Comparison of ENCODE assay signal across 14 cellular contexts in the genomic region with DNA sequence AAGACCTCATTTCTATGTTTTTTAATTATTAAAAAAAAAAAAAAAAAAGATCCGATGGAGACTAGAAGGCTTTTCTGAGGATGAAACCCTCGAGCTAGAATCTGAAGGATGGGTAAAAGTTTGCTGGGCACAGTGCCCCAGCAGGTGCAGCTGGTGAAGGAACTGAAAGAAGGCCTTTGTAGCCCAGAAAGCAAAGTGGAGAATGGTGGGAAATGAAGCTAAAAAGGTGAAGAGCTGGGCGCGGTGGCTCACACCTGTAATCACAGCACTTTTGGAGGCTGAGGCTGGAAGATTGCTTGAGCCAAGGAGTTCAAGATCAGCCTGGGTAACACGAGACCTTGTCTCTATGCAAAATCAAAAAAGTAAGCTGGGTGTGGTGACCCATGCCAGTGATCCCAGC. TPM values are rescaled to one million over a fixed set of nuclear protein-coding genes. Genes with fewer than 3 reads are reported as not detected.
A peak's percentile ranks its signal among the peaks of the same experiment; 100 is the strongest.
DNase-seq lines count a peak whose midpoint lies in the region; ATAC-seq and TF ChIP-seq lines count a peak whose summit lies in the region.
"Had no signal": no experiment of that assay in that cellular context is flagged by ENCODE, and none has a peak within 500 bp of the region (broad histone marks: within the 10 kb centered on the region; RNA-seq: fewer than 3 reads in every experiment).

No MANE protein-coding gene starts in this region.

- H3K9me2 ChIP-seq in Karpas-422 (replicated peaks; ENCODE audit: insufficient read depth, low read length), result no peaks in the 10 kb centered on the region

- H3K27ac ChIP-seq in Karpas-422 (ENCODE audit: low read length) (peak overlapping the region; percentile 82; the same call in 1 of the 2 replicates), neural progenitor cell (no peak overlapping the region)
- H3K27ac ChIP-seq: hepatocyte, upper lobe of right lung had no signal

- H3K9me3 Mint-ChIP-seq in activated CD4-positive, alpha-beta T cell treated with anti-CD3 and anti-CD28 coated beads, Interleukin-2, amount 10 ng/mL, durations not matched to agents 7 days and 5 days, result no peaks in the 10 kb centered on the region
- no peaks in the 10 kb centered on the region for H3K9me3 Mint-ChIP-seq in activated naive CD8-positive, alpha-beta T cell treated with anti-CD3 and anti-CD28 coated beads for 36 hours
- no peaks in the 10 kb centered on the region for H3K9me3 Mint-ChIP-seq in neural progenitor cell

- CTCF ChIA-PET in activated CD4-positive, alpha-beta T cell treated with anti-CD3 and anti-CD28 coated beads, Interleukin-2, amount 10 ng/mL, durations not matched to agents 7 days and 5 days (lab: Charles Lee), result interaction anchor here (0.6 to 1.3 kb wide), 9 partner anchors 11 to 357 kb away, joined by 3 to 5 read pairs (median 3); no protein-coding TSS in a partner anchor

- no peak for DNase-seq in activated CD4-positive, alpha-beta T cell treated with anti-CD3 and anti-CD28 coated beads, Interleukin-2, amount 10 ng/mL, durations not matched to agents 7 days and 5 days
- DNase-seq in activated CD4-positive, alpha-beta T cell treated with anti-CD3 and anti-CD28 coated beads, Interleukin-2, amount 50 U/mL, for 1 hour, result no peak
- DNase-seq in Karpas-422 (no peak), neural progenitor cell (ENCODE audit: low spot score) (no peak), germinal center (ENCODE audit: low spot score) (no peak), NCI-H1436 treated with DMSO at 0.1 percent for 48 hours (lab: John Stamatoyannopoulos, UW) (no peak)
- no peak for DNase-seq in activated naive CD8-positive, alpha-beta T cell treated with anti-CD3 and anti-CD28 coated beads for 36 hours
- DNase-seq: activated effector memory CD4-positive, alpha-beta T cell treated with Interleukin-2 at 50 U/mL for 16 hours; DMS153; NCI-H446; occipital lobe; upper lobe of right lung had no signal

- peak overlapping the region; percentile 98 for H3K4me3 Mint-ChIP-seq in activated CD4-positive, alpha-beta T cell treated with anti-CD3 and anti-CD28 coated beads, Interleukin-2, amount 10 ng/mL, durations not matched to agents 7 days and 5 days
- peak overlapping the region; percentile 95 for H3K4me3 Mint-ChIP-seq in activated naive CD8-positive, alpha-beta T cell treated with anti-CD3 and anti-CD28 coated beads for 36 hours
- peak overlapping the region; percentile 95 for H3K4me3 Mint-ChIP-seq in neural progenitor cell

- H3K9me3 ChIP-seq in Karpas-422 (ENCODE audit: low read length) (no peaks in the 10 kb centered on the region), neural progenitor cell (ENCODE audit: low read depth) (no peaks in the 10 kb centered on the region)
- H3K9me3 ChIP-seq: upper lobe of right lung had no signal

- no peak overlapping the region for H3K9ac ChIP-seq in Karpas-422 (ENCODE audit: low read length)
- H3K9ac ChIP-seq in neural progenitor cell, result no peak overlapping the region

- H3K79me2 ChIP-seq in Karpas-422 (ENCODE audit: low read length), result peaks cover 31% of the 10 kb centered on the region
- H3K79me2 ChIP-seq in neural progenitor cell (ENCODE audit: low read depth), result peaks cover 34% of the 10 kb centered on the region

- POLR2A ChIA-PET in activated CD4-positive, alpha-beta T cell treated with anti-CD3 and anti-CD28 coated beads, Interleukin-2, amount 10 ng/mL, durations not matched to agents 7 days and 5 days (lab: Charles Lee), result no interaction called here

- H3K27me3 Mint-ChIP-seq in activated CD4-positive, alpha-beta T cell treated with anti-CD3 and anti-CD28 coated beads, Interleukin-2, amount 10 ng/mL, durations not matched to agents 7 days and 5 days, result no peaks in the 10 kb centered on the region
- peaks cover 10% of the 10 kb centered on the region for H3K27me3 Mint-ChIP-seq in activated naive CD8-positive, alpha-beta T cell treated with anti-CD3 and anti-CD28 coated beads for 36 hours
- peaks cover 3% of the 10 kb centered on the region for H3K27me3 Mint-ChIP-seq in neural progenitor cell (ENCODE audit: insufficient read depth, low read depth)

- H3K4me3 ChIP-seq in Karpas-422 (ENCODE audit: low read length) (no peak overlapping the region), neural progenitor cell (no peak overlapping the region)
- H3K4me3 ChIP-seq: hepatocyte had no signal

- TF ChIP-seq CTCF in neural progenitor cell (IDR thresholded peaks at IDR 0.05), result no peak

- H3K36me3 ChIP-seq in Karpas-422 (ENCODE audit: insufficient read depth, low read length), result peaks cover 27% of the 10 kb centered on the region
- no peaks in the 10 kb centered on the region for H3K36me3 ChIP-seq in neural progenitor cell

- H3K27ac Mint-ChIP-seq in activated CD4-positive, alpha-beta T cell treated with anti-CD3 and anti-CD28 coated beads, Interleukin-2, amount 10 ng/mL, durations not matched to agents 7 days and 5 days, result no peak overlapping the region
- H3K27ac Mint-ChIP-seq in activated naive CD8-positive, alpha-beta T cell treated with anti-CD3 and anti-CD28 coated beads for 36 hours, result peak overlapping the region; percentile 98
- no peak overlapping the region for H3K27ac Mint-ChIP-seq in neural progenitor cell

- no peak overlapping the region for H2AFZ ChIP-seq in Karpas-422 (ENCODE audit: low read length)
- H2AFZ ChIP-seq in neural progenitor cell (replicated peaks), result no peak overlapping the region
- H2AFZ ChIP-seq: hepatocyte had no signal

- H3K4me1 Mint-ChIP-seq in activated CD4-positive, alpha-beta T cell treated with anti-CD3 and anti-CD28 coated beads, Interleukin-2, amount 10 ng/mL, durations not matched to agents 7 days and 5 days, result peaks cover 55% of the 10 kb centered on the region
- peaks cover 42% of the 10 kb centered on the region for H3K4me1 Mint-ChIP-seq in activated naive CD8-positive, alpha-beta T cell treated with anti-CD3 and anti-CD28 coated beads for 36 hours
- peaks cover 23% of the 10 kb centered on the region for H3K4me1 Mint-ChIP-seq in neural progenitor cell

- ATAC-seq in HG02763 (IDR thresholded peaks at IDR 0.05; ENCODE audit: unreplicated experiment), result no peak
- ATAC-seq: upper lobe of right lung had no signal

- H4K20me1 ChIP-seq in Karpas-422 (ENCODE audit: insufficient read depth, low read depth, low read length) (peaks cover 5% of the 10 kb centered on the region; the same call in 1 of the 2 replicates), neural progenitor cell (ENCODE audit: low read depth) (no peaks in the 10 kb centered on the region)

- H3K36me3 Mint-ChIP-seq in activated CD4-positive, alpha-beta T cell treated with anti-CD3 and anti-CD28 coated beads, Interleukin-2, amount 10 ng/mL, durations not matched to agents 7 days and 5 days (ENCODE audit: low read depth), result peaks cover 56% of the 10 kb centered on the region
- peaks cover 53% of the 10 kb centered on the region for H3K36me3 Mint-ChIP-seq in activated naive CD8-positive, alpha-beta T cell treated with anti-CD3 and anti-CD28 coated beads for 36 hours
- H3K36me3 Mint-ChIP-seq in neural progenitor cell, result peaks cover 18% of the 10 kb centered on the region

- H3F3A ChIP-seq in neural progenitor cell (ENCODE audit: low read depth), result peaks cover 7% of the 10 kb centered on the region

- H3K4me2 ChIP-seq in Karpas-422 (ENCODE audit: low read depth, low read length, poor library complexity, severe bottlenecking) (peak overlapping the region; percentile 83), neural progenitor cell (no peak overlapping the region)

- H3K27me3 ChIP-seq in Karpas-422 (ENCODE audit: low read length) (no peaks in the 10 kb centered on the region), neural progenitor cell (no peaks in the 10 kb centered on the region)
- H3K27me3 ChIP-seq: hepatocyte, upper lobe of right lung had no signal

- peaks cover 20% of the 10 kb centered on the region for H3K4me1 ChIP-seq in Karpas-422 (ENCODE audit: low read length)
- H3K4me1 ChIP-seq in neural progenitor cell, result no peaks in the 10 kb centered on the region

RNA-seq across cellular contexts. Expression of a gene that starts 50.3 kb away (rescaled TPM):
- 10 to 100 TPM; 56.6 to 57.4 TPM for total RNA-seq in activated CD4-positive, alpha-beta T cell treated with anti-CD3 and anti-CD28 coated beads, Interleukin-2, amount 10 ng/mL, durations not matched to agents 7 days and 5 days
- total RNA-seq in Karpas-422 (2014; rRNA removed; shearing (Covaris generic); ENCODE audit: low replicate concordance), result 22.6 and 32.0 TPM in 2 replicates
- 10 to 100 TPM; 56.9 to 59.6 TPM for total RNA-seq in activated naive CD8-positive, alpha-beta T cell treated with anti-CD3 and anti-CD28 coated beads for 36 hours
- total RNA-seq in neural progenitor cell (ENCODE audit: low replicate concordance), result 60.6 and 75.0 TPM in 2 replicates
